ENCODE assay signal across 16 cellular contexts in the genomic region with DNA sequence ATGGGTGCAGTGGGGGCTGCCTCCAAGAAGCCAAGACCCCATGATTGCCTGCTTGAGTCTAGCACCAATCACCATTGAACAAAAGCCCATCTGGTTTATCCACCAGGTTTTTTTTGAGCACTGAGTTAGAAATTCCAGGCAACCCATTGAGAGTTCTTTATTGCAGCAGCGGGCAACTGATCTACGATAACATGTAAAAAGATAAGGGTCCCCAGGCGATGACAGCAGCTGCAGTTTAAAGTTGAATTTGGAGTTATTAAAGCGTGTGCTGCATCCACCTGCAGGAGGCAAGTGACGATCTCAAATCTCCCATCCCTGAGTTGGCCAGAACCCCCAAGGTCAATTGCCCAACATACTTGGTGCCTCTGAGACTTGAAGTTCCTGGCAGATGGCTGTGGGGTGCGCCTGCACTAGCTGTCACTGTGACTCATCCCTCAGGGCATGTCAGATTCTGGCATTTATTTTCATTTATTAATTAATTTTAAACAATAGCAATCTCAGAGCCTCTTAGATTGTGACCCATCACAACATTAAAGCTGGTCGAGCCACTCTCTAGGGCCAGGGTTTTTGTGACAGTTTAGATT.
"Had no signal": no experiment of that assay in that cellular context is flagged by ENCODE, and none has a peak within 500 bp of the region (broad histone marks: within the 10 kb centered on the region; RNA-seq: fewer than 3 reads in every experiment).

No MANE protein-coding gene starts in this region.

- H3K36me3 ChIP-seq: esophagus muscularis mucosa, ovary, right lobe of liver, stomach, thoracic aorta, WERI-Rb-1 had no signal

- H3K4me3 ChIP-seq: body of pancreas, esophagus muscularis mucosa, ovary, right lobe of liver, stomach, thoracic aorta had no signal

- H3K9me3 ChIP-seq: body of pancreas, esophagus muscularis mucosa, ovary, right lobe of liver, stomach, thoracic aorta had no signal

- H3K27me3 ChIP-seq: body of pancreas, esophagus muscularis mucosa, ovary, right lobe of liver had no signal

- H3K4me1 ChIP-seq: body of pancreas, esophagus muscularis mucosa, right lobe of liver, stomach had no signal

- H3K27ac ChIP-seq: body of pancreas, esophagus muscularis mucosa, ovary, right lobe of liver, stomach, thoracic aorta, WERI-Rb-1 had no signal

- DNase-seq: activated CD4-positive, alpha-beta memory T cell treated with anti-CD3 and anti-CD28 coated beads for 36 hours; activated CD4-positive, alpha-beta T cell treated with anti-CD3 and anti-CD28 coated beads for 36 hours; activated gamma-delta T cell treated with Interleukin-2 at 50 U/mL for 16 hours; activated T-cell treated with anti-CD3 and anti-CD28 coated beads, Interleukin-2, amount 50 U/mL, for 24 hours; amygdala; body of pancreas; caudate nucleus; hippocampal formation; naive B cell; ovary; right lobe of liver; stimulated activated CD4-positive, alpha-beta T cell treated with anti-CD3 and anti-CD28 coated beads, Interleukin-1b, Interleukin-23, amount 100 ng/mL, for 48 hours; stomach; WERI-Rb-1 had no signal
